In genomic region chr20:32333988-32334885, GRCh38 we compare ENCODE assay signal across 8 cellular contexts. TPM values are rescaled to one million over a fixed set of nuclear protein-coding genes. Genes with fewer than 3 reads are reported as not detected.
DNase-seq lines count a peak whose midpoint lies in the region; ATAC-seq and TF ChIP-seq lines count a peak whose summit lies in the region.

No MANE protein-coding gene starts in this region.

- H3K4me1 Mint-ChIP-seq in IgD-negative memory B cell = peaks cover 30 to 34% (median 33%) of the 10 kb centered on the region in 3 donors
- H3K4me1 Mint-ChIP-seq in activated T-helper 17 cell treated with anti-CD3 and anti-CD28 coated beads, Interleukin-2, amount 50 U/mL, for 72 hours = peaks cover 39% of the 10 kb centered on the region
- H3K4me1 Mint-ChIP-seq in stimulated activated effector memory CD8-positive, alpha-beta T cell treated with anti-CD3 and anti-CD28 coated beads, Interleukin-12 subunit alpha, Interleukin-12 subunit beta, amount 100 ng/mL, for 72 hours = peaks cover 52% of the 10 kb centered on the region

- in situ Hi-C loops in GM13976 (cut with MboI; ENCODE audit: low sequenced_read_pairs, unreplicated experiment) = no loop called here
- in situ Hi-C loops in G401 (cut with HindIII; ENCODE audit: low sequenced_read_pairs) = no loop called here

- no peak for TF ChIP-seq CTCF in GM13976 (IDR thresholded peaks at IDR 0.05; ENCODE audit: borderline replicate concordance, control extremely low read depth, extremely low read depth, insufficient read depth, missing control alignments)

- ATAC-seq in activated T-helper 17 cell treated with anti-CD3 and anti-CD28 coated beads, Interleukin-2, amount 50 U/mL, for 72 hours (replicated peaks) = peak; percentile 63
- ATAC-seq in stimulated activated effector memory CD8-positive, alpha-beta T cell treated with anti-CD3 and anti-CD28 coated beads, Interleukin-12 subunit alpha, Interleukin-12 subunit beta, amount 100 ng/mL, for 72 hours = peak; percentile 63
- ATAC-seq in HG03469 (IDR thresholded peaks at IDR 0.05; ENCODE audit: unreplicated experiment) (no peak), GM19324 (IDR thresholded peaks at IDR 0.05; ENCODE audit: low FRiP score, unreplicated experiment) (no peak)

- no peaks in the 10 kb centered on the region for H3K27me3 Mint-ChIP-seq in IgD-negative memory B cell
- no peaks in the 10 kb centered on the region for H3K27me3 Mint-ChIP-seq in activated T-helper 17 cell treated with anti-CD3 and anti-CD28 coated beads, Interleukin-2, amount 50 U/mL, for 72 hours

- no peaks in the 10 kb centered on the region for H3K9me3 Mint-ChIP-seq in IgD-negative memory B cell
- no peaks in the 10 kb centered on the region for H3K9me3 Mint-ChIP-seq in activated T-helper 17 cell treated with anti-CD3 and anti-CD28 coated beads, Interleukin-2, amount 50 U/mL, for 72 hours
- H3K9me3 Mint-ChIP-seq in stimulated activated effector memory CD8-positive, alpha-beta T cell treated with anti-CD3 and anti-CD28 coated beads, Interleukin-12 subunit alpha, Interleukin-12 subunit beta, amount 100 ng/mL, for 72 hours = no peaks in the 10 kb centered on the region

- H3K27ac Mint-ChIP-seq in IgD-negative memory B cell = peak overlapping the region; percentile 36 to 80 (median 71)
- H3K27ac Mint-ChIP-seq in activated T-helper 17 cell treated with anti-CD3 and anti-CD28 coated beads, Interleukin-2, amount 50 U/mL, for 72 hours = peak overlapping the region; percentile 94
- peak overlapping the region; percentile 93 for H3K27ac Mint-ChIP-seq in stimulated activated effector memory CD8-positive, alpha-beta T cell treated with anti-CD3 and anti-CD28 coated beads, Interleukin-12 subunit alpha, Interleukin-12 subunit beta, amount 100 ng/mL, for 72 hours

- H3K36me3 Mint-ChIP-seq in IgD-negative memory B cell = peaks cover 2% of the 10 kb centered on the region
- H3K36me3 Mint-ChIP-seq in activated T-helper 17 cell treated with anti-CD3 and anti-CD28 coated beads, Interleukin-2, amount 50 U/mL, for 72 hours (ENCODE audit: low read depth) = peaks cover 95% of the 10 kb centered on the region
- H3K36me3 Mint-ChIP-seq in stimulated activated effector memory CD8-positive, alpha-beta T cell treated with anti-CD3 and anti-CD28 coated beads, Interleukin-12 subunit alpha, Interleukin-12 subunit beta, amount 100 ng/mL, for 72 hours = peaks cover 95% of the 10 kb centered on the region

- DNase-seq in GM13976 (ENCODE audit: low spot score) = peak; percentile 55
- peak; percentile 28 for DNase-seq in left kidney (ENCODE audit: low read depth, low spot score)
- peak; percentile 42 to 80 for DNase-seq in stimulated activated effector memory CD8-positive, alpha-beta T cell treated with anti-CD3 and anti-CD28 coated beads, Interleukin-12 subunit alpha, Interleukin-12 subunit beta, amount 100 ng/mL, for 72 hours (ENCODE audit: low spot score in 2 of 2)
- DNase-seq in G401 (ENCODE audit: low spot score) = no peak

- H3K4me3 Mint-ChIP-seq in IgD-negative memory B cell = peak overlapping the region; percentile 5 to 89 (median 56)
- H3K4me3 Mint-ChIP-seq in activated T-helper 17 cell treated with anti-CD3 and anti-CD28 coated beads, Interleukin-2, amount 50 U/mL, for 72 hours = peak overlapping the region; percentile 64
- H3K4me3 Mint-ChIP-seq in stimulated activated effector memory CD8-positive, alpha-beta T cell treated with anti-CD3 and anti-CD28 coated beads, Interleukin-12 subunit alpha, Interleukin-12 subunit beta, amount 100 ng/mL, for 72 hours = peak overlapping the region; percentile 69

RNA-seq across cellular contexts. Expression of gene ASXL1, which starts 23.9 kb away (rescaled TPM):
- polyA plus RNA-seq in IgD-negative memory B cell = 24.5 TPM
- 100 to 1,000 TPM; 164 to 232 TPM for total RNA-seq in activated T-helper 17 cell treated with anti-CD3 and anti-CD28 coated beads, Interleukin-2, amount 50 U/mL, for 72 hours
- 21.0 and 31.0 TPM in 2 replicates for total RNA-seq in G401 (2014; rRNA removed; shearing (Covaris generic))

RNA-seq across cellular contexts. Expression of gene KIF3B, which starts 56.8 kb away (rescaled TPM):
- polyA plus RNA-seq in IgD-negative memory B cell = 6.9 TPM
- total RNA-seq in activated T-helper 17 cell treated with anti-CD3 and anti-CD28 coated beads, Interleukin-2, amount 50 U/mL, for 72 hours = 10 to 100 TPM; 25.9 to 43.0 TPM
- total RNA-seq in G401 (2014; rRNA removed; shearing (Covaris generic)) = 14.6 and 19.1 TPM in 2 replicates

Comparison
In these comparisons a context has a peak if more than half of its experiments do, and no peak if none do; other contexts are left out.
1. ATAC-seq: peak in activated T-helper 17 cell treated with anti-CD3 and anti-CD28 coated beads, Interleukin-2, amount 50 U/mL, for 72 hours (single experiment) and stimulated activated effector memory CD8-positive, alpha-beta T cell treated with anti-CD3 and anti-CD28 coated beads, Interleukin-12 subunit alpha, Interleukin-12 subunit beta, amount 100 ng/mL, for 72 hours (single experiment); none in HG03469 (single experiment) and GM19324 (single experiment).
2. Peak in every context shown above with its lines, with median percentiles within 50 percentile points of each other: H3K27ac Mint-ChIP-seq and H3K4me3 Mint-ChIP-seq.